ENCODE assay signal across 9 cellular contexts in genomic region chr19:29690842-29691241, GRCh38. TPM values are rescaled to one million over a fixed set of nuclear protein-coding genes. Genes with fewer than 3 reads are reported as not detected.
A peak's percentile ranks its signal among the peaks of the same experiment; 100 is the strongest.
DNase-seq lines count a peak whose midpoint lies in the region; ATAC-seq, FAIRE-seq and TF ChIP-seq lines count a peak whose summit lies in the region.
"Had no signal": no experiment of that assay in that cellular context is flagged by ENCODE, and none has a peak within 500 bp of the region (broad histone marks: within the 10 kb centered on the region; RNA-seq: fewer than 3 reads in every experiment).

No MANE protein-coding gene starts in this region.

- H3K4me2 ChIP-seq in GM12878 (ENCODE audit: control insufficient read depth, insufficient read depth) (no peak overlapping the region), mesendoderm (ENCODE audit: low read length) (no peak overlapping the region)

- no peak overlapping the region for H2AK5ac ChIP-seq in mesendoderm (ENCODE audit: low read length)

- RAD21 ChIA-PET in GM12878 (lab: Charles Lee; ENCODE audit: unreplicated experiment): interaction anchor here (0.6 to 1.8 kb wide), 4 partner anchors 24 to 81 kb away, joined by 3 to 8 read pairs (median 4); partner anchors contain the start of gene C19orf12

- WGBS in GM12878 (ENCODE audit: insufficient coverage, insufficient replicate concordance, low lambda C conversion rate, missing lambda C conversion rate): 45% methylated on average over 2 of the region's 2 CpGs
- WGBS in mesendoderm (ENCODE audit: extremely low coverage, insufficient coverage, low lambda C conversion rate): no CpG with 5 or more reads among the region's 2 CpGs

- peak; percentile 76 for TF ChIP-seq RAD21 in GM12878 (IDR thresholded peaks at IDR 0.05; ENCODE audit: insufficient read depth, low read depth, low read length)

- H3K79me1 ChIP-seq in mesendoderm (ENCODE audit: low read length): no peaks in the 10 kb centered on the region

- H2AFZ ChIP-seq in GM12878 (ENCODE audit: control insufficient read depth, low read depth, low read length): peak overlapping the region; percentile 77

- SMC1A ChIA-PET in GM12878 (lab: Charles Lee; ENCODE audit: uncharacterized antibody, unreplicated experiment): interaction anchor here (1.2 to 4.3 kb wide), 2 partner anchors 25 to 80 kb away, joined by 4 to 26 read pairs; partner anchors contain the start of gene PLEKHF1

- no peak for TF ChIP-seq POLR2A in GM12878 (IDR thresholded peaks at IDR 0.05; ENCODE audit: low read depth, low read length)

- TF ChIP-seq CTCF in RWPE1 (conservative IDR thresholded peaks at IDR 0.05; ENCODE audit: low read depth): no peak
- TF ChIP-seq CTCF in GM12878 (IDR thresholded peaks at IDR 0.05 in 2 of 3, conservative IDR thresholded peaks at IDR 0.05 in 1 of 3; ENCODE audit: control insufficient read depth in 2 of 3, extremely low read depth in 1 of 3, insufficient read depth in 1 of 3, low read depth in 3 of 3, low read length in 3 of 3): peak; percentile 38 to 57 (median 43); a peak in 4 of 6 replicates

- TF ChIP-seq EP300 in GM12878 (IDR thresholded peaks at IDR 0.05; ENCODE audit: borderline replicate concordance in 1 of 2, control insufficient read depth in 1 of 2, low read depth in 2 of 2, low read length in 2 of 2): no peak

- H3K79me2 ChIP-seq in GM12878 (ENCODE audit: control insufficient read depth, insufficient read depth, low read length): no peaks in the 10 kb centered on the region
- no peaks in the 10 kb centered on the region for H3K79me2 ChIP-seq in mesendoderm (ENCODE audit: control insufficient read depth, insufficient read depth, low read length)

- H3K36me3 ChIP-seq in GM12878 (ENCODE audit: control insufficient read depth in 2 of 2, insufficient read depth in 2 of 2, low read length in 1 of 2): no peaks in the 10 kb centered on the region
- no peaks in the 10 kb centered on the region for H3K36me3 ChIP-seq in mesendoderm (ENCODE audit: control insufficient read depth, insufficient read depth, low read length)

- H3K9ac ChIP-seq in GM12878 (ENCODE audit: control insufficient read depth, insufficient read depth, low read length) (no peak overlapping the region), mesendoderm (ENCODE audit: low read length) (no peak overlapping the region)

- peak; percentile 75 for ATAC-seq in GM12878
- ATAC-seq in GM21737 (IDR thresholded peaks at IDR 0.05; ENCODE audit: unreplicated experiment): no peak

- intact Hi-C loops in GM12878 (cut with micrococcal nuclease; ENCODE audit: unreplicated experiment): loop anchor here (1.0 kb wide), 1 partner anchor 81 kb away; no protein-coding TSS in a partner anchor

- in situ Hi-C loops in GM12878 (cut with MboI): loop anchor here (5.0 kb wide), 1 partner anchor 84 kb away; the partner anchor contains the start of gene POP4

- H4K8ac ChIP-seq in mesendoderm (ENCODE audit: low read depth, low read length): no peak overlapping the region

- H3K4me3 ChIP-seq in GM12878 (no peak overlapping the region), mesendoderm (ENCODE audit: low read length) (no peak overlapping the region)

- peak overlapping the region; percentile 70 for H3K4ac ChIP-seq in mesendoderm (ENCODE audit: low read depth, low read length)

- no TSS peak for BruUV-seq in GM12878 (replicated peaks; lab: Mats Ljungman, UMichigan)

- H4K20me1 ChIP-seq in GM12878 (ENCODE audit: control insufficient read depth, insufficient read depth): no peaks in the 10 kb centered on the region

- H2BK5ac ChIP-seq in mesendoderm (ENCODE audit: low read length): peak overlapping the region; percentile 65

- POLR2A ChIA-PET in RWPE1 (lab: Yijun Ruan, JAX; ENCODE audit: low non-redundant PET) (interaction anchor here (0.7 kb wide), 1 partner anchor 24 kb away, joined by 3 read pairs; no protein-coding TSS in a partner anchor), GM12878 (lab: Charles Lee) (no interaction called here)

- H2BK15ac ChIP-seq in mesendoderm (replicated peaks; ENCODE audit: low read depth): no peak overlapping the region

- H3K56ac ChIP-seq in mesendoderm (ENCODE audit: low read length): peak overlapping the region; percentile 65

- H3K18ac ChIP-seq in mesendoderm (ENCODE audit: low read length): no peak overlapping the region

- no peak overlapping the region for H2BK120ac ChIP-seq in mesendoderm (ENCODE audit: low read depth, low read length)

- peak overlapping the region; percentile 56 for H3K23ac ChIP-seq in mesendoderm (ENCODE audit: low read length)

- H4K5ac ChIP-seq in mesendoderm (ENCODE audit: low read length): no peak overlapping the region

- CTCF ChIA-PET in RWPE1 (lab: Yijun Ruan, JAX): interaction anchor here (0.6 to 1.7 kb wide), 4 partner anchors 69 to 808 kb away, joined by 3 to 5 read pairs (median 4); no protein-coding TSS in a partner anchor
- CTCF ChIA-PET in GM12878 (lab: Yijun Ruan, JAX): interaction anchor here (0.7 to 7.2 kb wide), 8 partner anchors 13 to 92 kb away, joined by 3 to 112 read pairs (median 3); partner anchors contain the start of gene POP4

- peak; percentile 60 for DNase-seq in CMK (ENCODE audit: low read depth)
- DNase-seq in HCEC 1CT: peak; percentile 44
- peak; percentile 58 for DNase-seq in RWPE1 (ENCODE audit: low spot score)
- DNase-seq in GM12878 (ENCODE audit: low read depth, low spot score): no peak
- DNase-seq in mesendoderm: peak; percentile 85
- no peak for DNase-seq in cerebellum (ENCODE audit: low spot score)
- DNase-seq in amygdala (lab: John Stamatoyannopoulos, UW): no peak

- peak; percentile 87 for FAIRE-seq in GM12878 (lab: Jason Lieb, UNC)

- no peaks in the 10 kb centered on the region for H3K27me3 ChIP-seq in GM12878 (replicated peaks in 1 of 2; ENCODE audit: control insufficient read depth in 2 of 2, insufficient read depth in 2 of 2, low read length in 1 of 2)
- no peaks in the 10 kb centered on the region for H3K27me3 ChIP-seq in mesendoderm (ENCODE audit: insufficient read depth, low read length, poor library complexity)

- H3K9me3 ChIP-seq in GM12878 (replicated peaks; ENCODE audit: control insufficient read depth, insufficient read depth, low read length): peaks cover 5% of the 10 kb centered on the region; the same call in 2 of the 3 replicates

- H3K4me1 ChIP-seq in GM12878 (ENCODE audit: control insufficient read depth, insufficient read depth, low read length) (no peaks in the 10 kb centered on the region; the same call in 1 of the 2 replicates), mesendoderm (ENCODE audit: control insufficient read depth, low read depth, low read length) (no peaks in the 10 kb centered on the region)

- no peak overlapping the region for H3K27ac ChIP-seq in RWPE1
- H3K27ac ChIP-seq in GM12878 (ENCODE audit: control insufficient read depth, insufficient read depth): peak overlapping the region; percentile 54; the same call in 1 of the 2 replicates
- no peak overlapping the region for H3K27ac ChIP-seq in mesendoderm (ENCODE audit: low read depth, low read length)

TF ChIP-seq in GM12878, 131 proteins besides CTCF, POLR2A, EP300 and RAD21 (continues in another document):
- TF ChIP-seq YY1 (IDR thresholded peaks at IDR 0.05; ENCODE audit: low read depth, low read length) (peak; percentile 67; the same call in 1 of the 2 replicates), ATF2 (IDR thresholded peaks at IDR 0.05; ENCODE audit: low read length) (no peak)

RNA-seq across cellular contexts. Expression of gene C19orf12, which starts 24.2 kb away (rescaled TPM):
- 24.8 and 33.3 TPM in 2 replicates for total RNA-seq in GM12878 (2013; cell fraction: nucleolus; rRNA removed)
- total RNA-seq in GM12878 (2014; rRNA removed): 20.4 and 21.9 TPM in 2 replicates
- 10.6 and 12.8 TPM in 2 replicates for total RNA-seq in GM12878 (2014; rRNA removed; fragmentation: Illumina TruSeq; extraction: Trizol)
- total RNA-seq in GM12878 (2021): 20.9 and 21.6 TPM in 2 replicates
- 7.3 TPM for polyA plus RNA-seq in GM12878 (2011; ENCODE audit: low read depth)
- polyA plus RNA-seq in GM12878 (2011; rRNA removed): 23.5 and 24.9 TPM in 2 replicates
- 22.2 and 29.7 TPM in 2 replicates for polyA plus RNA-seq in GM12878 (2011; cell fraction: cytosol; rRNA removed)
- 23.6 and 25.4 TPM in 2 replicates for polyA plus RNA-seq in GM12878 (2011; cell fraction: nucleus; rRNA removed)
- polyA plus RNA-seq in GM12878 (2012): 13.2 and 14.9 TPM in 2 replicates
- 8.2 and 12.5 TPM in 2 replicates for polyA plus RNA-seq in GM12878 (2014; fragmentation: Illumina TruSeq; extraction: Trizol)
- 1 to 10 TPM; 2.3 to 6.6 TPM for polyA plus RNA-seq in GM12878 (2014; fragmentation: Nextera tagmentation; extraction: Ambion mirVana)
- 19.6 and 22.6 TPM in 2 replicates for polyA plus RNA-seq in GM12878 (2014; rRNA removed)
- polyA plus RNA-seq in GM12878 (2016; fragmentation: Nextera tagmentation; extraction: Ambion mirVana): 10 to 100 TPM; 20.0 to 20.5 TPM
- 9.3 and 15.4 TPM in 2 replicates for polyA minus RNA-seq in GM12878 (2011; rRNA and poly(A)+ RNA removed)
- 6.0 and 7.4 TPM in 2 replicates for polyA minus RNA-seq in GM12878 (2011; cell fraction: cytosol; rRNA and poly(A)+ RNA removed)
- 5.3 and 8.3 TPM in 2 replicates for polyA minus RNA-seq in GM12878 (2011; cell fraction: nucleus; rRNA and poly(A)+ RNA removed)
- 10.9 TPM for polyA plus RNA-seq in mesendoderm (2013, experiment 1 of 2)
- polyA plus RNA-seq in mesendoderm (2013, experiment 2 of 2): 10.9 TPM
- 35.3 TPM for total RNA-seq in cerebellum

RNA-seq across cellular contexts. Expression of gene PLEKHF1, which starts 25.6 kb away (rescaled TPM):
- total RNA-seq in GM12878 (2013; cell fraction: nucleolus; rRNA removed): 27.3 and 32.2 TPM in 2 replicates
- 18.6 and 20.2 TPM in 2 replicates for total RNA-seq in GM12878 (2014; rRNA removed)
- total RNA-seq in GM12878 (2014; rRNA removed; fragmentation: Illumina TruSeq; extraction: Trizol): 2.5 and 4.0 TPM in 2 replicates
- total RNA-seq in GM12878 (2021): 17.6 and 19.1 TPM in 2 replicates
- 1.8 TPM for polyA plus RNA-seq in GM12878 (2011; ENCODE audit: low read depth)
- 6.0 and 15.8 TPM in 2 replicates for polyA plus RNA-seq in GM12878 (2011; rRNA removed)
- polyA plus RNA-seq in GM12878 (2011; cell fraction: cytosol; rRNA removed): 25.9 and 36.4 TPM in 2 replicates
- polyA plus RNA-seq in GM12878 (2011; cell fraction: nucleus; rRNA removed): 40.4 and 43.7 TPM in 2 replicates
- 6.0 and 11.1 TPM in 2 replicates for polyA plus RNA-seq in GM12878 (2012)
- polyA plus RNA-seq in GM12878 (2014; fragmentation: Illumina TruSeq; extraction: Trizol): 0.19 and 2.4 TPM in 2 replicates
- under 1 TPM; 0.10 to 0.31 TPM for polyA plus RNA-seq in GM12878 (2014; fragmentation: Nextera tagmentation; extraction: Ambion mirVana)
- 20.3 and 23.0 TPM in 2 replicates for polyA plus RNA-seq in GM12878 (2014; rRNA removed)
- 10 to 100 TPM; 14.8 to 19.5 TPM for polyA plus RNA-seq in GM12878 (2016; fragmentation: Nextera tagmentation; extraction: Ambion mirVana)
- polyA minus RNA-seq in GM12878 (2011; rRNA and poly(A)+ RNA removed): 11.6 and 26.6 TPM in 2 replicates
- polyA minus RNA-seq in GM12878 (2011; cell fraction: cytosol; rRNA and poly(A)+ RNA removed): 13.9 and 17.0 TPM in 2 replicates
- polyA minus RNA-seq in GM12878 (2011; cell fraction: nucleus; rRNA and poly(A)+ RNA removed): 19.7 and 32.3 TPM in 2 replicates
- 3.0 TPM for polyA plus RNA-seq in mesendoderm (2013, experiment 1 of 2)
- polyA plus RNA-seq in mesendoderm (2013, experiment 2 of 2): 3.7 TPM
- 1.5 TPM for total RNA-seq in cerebellum
- polyA plus RNA-seq: neural cell had no signal

Comparison
In these comparisons a context has a peak if more than half of its experiments do, and no peak if none do; other contexts are left out.
1. DNase-seq: peak in CMK (single experiment), HCEC 1CT (single experiment), RWPE1 (single experiment) and mesendoderm (single experiment); none in GM12878 (single experiment), cerebellum (single experiment) and amygdala (0 of 56).